ENCODE assay signal across 1 cellular context in genomic region chr5:178236685-178237084, GRCh38.
TF ChIP-seq lines count a peak whose summit lies in the region.

No MANE protein-coding gene starts in this region.

TF ChIP-seq in K562, 482 proteins besides CTCF, POLR2A, EP300 and RAD21 (continued from another document):
- no peak for TF ChIP-seq SMAD3 (CRISPR knock-in tag; conservative IDR thresholded peaks at IDR 0.05)
- peak; percentile 29; the same call in 1 of the 2 replicates for TF ChIP-seq ZFX (CRISPR knock-in tag; IDR thresholded peaks at IDR 0.05)
- peak; percentile 88 for TF ChIP-seq BHLHE40 (IDR thresholded peaks at IDR 0.05; ENCODE audit: low read length)
- TF ChIP-seq, protein P1, sequence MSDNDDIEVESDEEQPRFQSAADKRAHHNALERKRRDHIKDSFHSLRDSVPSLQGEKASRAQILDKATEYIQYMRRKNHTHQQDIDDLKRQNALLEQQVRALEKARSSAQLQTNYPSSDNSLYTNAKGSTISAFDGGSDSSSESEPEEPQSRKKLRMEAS (CRISPR knock-in tag; IDR thresholded peaks at IDR 0.05): peak; percentile 48; the same call in 1 of the 2 replicates
- peak; percentile 47; the same call in 1 of the 2 replicates for TF ChIP-seq MITF (IDR thresholded peaks at IDR 0.05)
- peak; percentile 59; the same call in 1 of the 2 replicates for TF ChIP-seq TOE1 (IDR thresholded peaks at IDR 0.05; ENCODE audit: borderline replicate concordance)
- no peak for TF ChIP-seq TOE1 (CRISPR knock-in tag; IDR thresholded peaks at IDR 0.05; ENCODE audit: borderline replicate concordance, low read depth)
- peak; percentile 69; the same call in 1 of the 2 replicates for TF ChIP-seq BACH1 (tag; IDR thresholded peaks at IDR 0.05)
- TF ChIP-seq, protein P2, sequence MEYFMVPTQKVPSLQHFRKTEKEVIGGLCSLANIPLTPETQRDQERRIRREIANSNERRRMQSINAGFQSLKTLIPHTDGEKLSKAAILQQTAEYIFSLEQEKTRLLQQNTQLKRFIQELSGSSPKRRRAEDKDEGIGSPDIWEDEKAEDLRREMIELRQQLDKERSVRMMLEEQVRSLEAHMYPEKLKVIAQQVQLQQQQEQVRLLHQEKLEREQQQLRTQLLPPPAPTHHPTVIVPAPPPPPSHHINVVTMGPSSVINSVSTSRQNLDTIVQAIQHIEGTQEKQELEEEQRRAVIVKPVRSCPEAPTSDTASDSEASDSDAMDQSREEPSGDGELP (CRISPR knock-in tag; IDR thresholded peaks at IDR 0.05; ENCODE audit: borderline replicate concordance): peak; percentile 41; the same call in 1 of the 2 replicates
- TF ChIP-seq GTF2F1 (IDR thresholded peaks at IDR 0.05; ENCODE audit: low read depth, low read length): no peak
- TF ChIP-seq CTBP1 (IDR thresholded peaks at IDR 0.05; ENCODE audit: borderline replicate concordance): peak; percentile 33; the same call in 1 of the 2 replicates
- TF ChIP-seq E4F1 (CRISPR knock-in tag; IDR thresholded peaks at IDR 0.05; ENCODE audit: borderline replicate concordance): no peak
- TF ChIP-seq L3MBTL2 (IDR thresholded peaks at IDR 0.05): peak; percentile 89
- peak; percentile 90 for TF ChIP-seq RAD51 (IDR thresholded peaks at IDR 0.05; ENCODE audit: borderline replicate concordance, low read depth)
- TF ChIP-seq NFIC (IDR thresholded peaks at IDR 0.05): peak; percentile 82
- peak in 1 of 2 experiments; percentile 25 for TF ChIP-seq E2F6 (IDR thresholded peaks at IDR 0.05; ENCODE audit: borderline replicate concordance in 1 of 2, extremely low read depth in 1 of 2, insufficient read depth in 1 of 2, insufficient read length in 1 of 2, low read depth in 1 of 2, low read length in 1 of 2, poor library complexity in 1 of 2, severe bottlenecking in 1 of 2)
- peak; percentile 29 for TF ChIP-seq VEZF1 (CRISPR knock-in tag; IDR thresholded peaks at IDR 0.05)
- TF ChIP-seq PHF20 (IDR thresholded peaks at IDR 0.05; ENCODE audit: partially characterized antibody): no peak
- no peak for TF ChIP-seq ZBTB34 (CRISPR knock-in tag; IDR thresholded peaks at IDR 0.05)
- TF ChIP-seq MNT (conservative IDR thresholded peaks at IDR 0.05): peak in 1 of 2 experiments; percentile 46; a peak in 2 of 4 replicates
- no peak for TF ChIP-seq CAMTA2 (CRISPR knock-in tag; conservative IDR thresholded peaks at IDR 0.05)
